Comparison of ENCODE assay signal across 13 cellular contexts in genomic region chr19:45309322-45309721, GRCh38. TPM values are rescaled to one million over a fixed set of nuclear protein-coding genes. Genes with fewer than 3 reads are reported as not detected.
"Had no signal": no experiment of that assay in that cellular context is flagged by ENCODE, and none has a peak within 500 bp of the region (broad histone marks: within the 10 kb centered on the region; RNA-seq: fewer than 3 reads in every experiment).

No MANE protein-coding gene starts in this region.

RNA-seq across cellular contexts. Expression of gene CKM, which starts 13.4 kb away (rescaled TPM):
- total RNA-seq: naive thymus-derived CD4-positive, alpha-beta T cell; natural killer cell; progenitor cell of endocrine pancreas; pulmonary artery endothelial cell; sciatic nerve; subcutaneous adipose tissue; temporal lobe; upper lobe of left lung; vagina had no signal
- polyA plus RNA-seq: naive thymus-derived CD4-positive, alpha-beta T cell had no signal

RNA-seq across cellular contexts. Expression of gene KLC3, which starts 31.2 kb away (rescaled TPM):
- total RNA-seq: naive thymus-derived CD4-positive, alpha-beta T cell; natural killer cell; sciatic nerve; subcutaneous adipose tissue; thoracic aorta; tibial nerve had no signal
- polyA plus RNA-seq: neural cell, small intestine had no signal
